In the genomic region with DNA sequence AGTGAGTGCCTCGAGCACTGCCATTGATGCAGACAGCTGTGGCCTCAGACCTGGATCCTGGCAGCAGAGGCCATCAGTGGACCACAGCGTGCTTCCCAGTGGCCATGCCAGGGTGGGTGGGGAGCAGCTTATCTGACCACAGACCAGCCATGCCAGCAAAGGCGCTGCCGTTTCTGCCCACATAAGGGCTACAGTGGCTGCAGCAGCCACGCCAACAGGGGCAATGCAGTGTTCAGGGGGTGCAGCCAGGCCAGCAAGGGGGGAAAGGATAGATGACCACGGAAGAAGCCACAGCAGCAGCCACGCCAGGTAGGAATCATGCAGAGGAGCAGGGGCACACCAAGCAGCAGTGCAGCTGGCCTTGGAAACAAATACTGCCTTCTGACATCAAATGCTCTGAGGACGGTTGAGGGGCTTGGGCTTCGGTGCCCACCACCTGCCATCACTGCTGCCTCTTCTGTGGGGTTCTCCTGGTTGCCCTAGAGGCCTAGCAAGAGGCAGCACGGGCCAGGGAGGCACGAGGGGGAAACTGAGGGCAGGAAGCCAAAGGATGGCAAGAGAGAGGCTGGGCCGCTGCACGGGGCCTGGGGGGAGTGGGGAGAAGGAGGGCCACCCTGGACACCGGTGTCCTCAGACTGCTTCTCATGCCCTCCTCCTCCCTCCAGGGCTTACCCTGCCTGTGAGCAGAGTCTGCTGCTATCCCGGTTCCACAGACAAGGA, we compare ENCODE assay signal across 17 cellular contexts.
DNase-seq lines count a peak whose midpoint lies in the region; ATAC-seq and TF ChIP-seq lines count a peak whose summit lies in the region.
"Had no signal": no experiment of that assay in that cellular context is flagged by ENCODE, and none has a peak within 500 bp of the region (broad histone marks: within the 10 kb centered on the region; RNA-seq: fewer than 3 reads in every experiment).

No MANE protein-coding gene starts in this region.

- H3K27me3 ChIP-seq in effector memory CD4-positive, alpha-beta T cell (replicated peaks; ENCODE audit: control insufficient read depth, insufficient read depth, low read length, poor library complexity, severe bottlenecking): no peaks in the 10 kb centered on the region
- H3K27me3 ChIP-seq: ovary, sigmoid colon, SJCRH30 had no signal

- no peaks in the 10 kb centered on the region for H3K36me3 ChIP-seq in effector memory CD4-positive, alpha-beta T cell (ENCODE audit: control insufficient read depth, insufficient read depth, low read length)
- H3K36me3 ChIP-seq: ovary, sigmoid colon, SJCRH30, suprapubic skin had no signal

- intact Hi-C loops in activated naive CD4-positive, alpha-beta T cell treated with anti-CD3 and anti-CD28 coated beads for 36 hours (cut with micrococcal nuclease): no loop called here

- no peak for DNase-seq in activated naive CD4-positive, alpha-beta T cell treated with anti-CD3 and anti-CD28 coated beads for 36 hours
- DNase-seq in activated naive CD4-positive, alpha-beta T cell (lab: John Stamatoyannopoulos, UW): no peak
- DNase-seq in T-helper 17 cell (no peak), DMS53 (lab: John Stamatoyannopoulos, UW) (no peak), type B pancreatic cell (ENCODE audit: extremely low spot score, unreplicated experiment) (no peak)
- DNase-seq in effector memory CD4-positive, alpha-beta T cell: no peak
- DNase-seq in stimulated activated effector memory CD8-positive, alpha-beta T cell treated with anti-CD3 and anti-CD28 coated beads, Interleukin-12 subunit alpha, Interleukin-12 subunit beta, amount 100 ng/mL, for 72 hours (ENCODE audit: low spot score in 2 of 2): no peak
- DNase-seq: ACHN; activated effector memory CD4-positive, alpha-beta T cell treated with Interleukin-2 at 50 U/mL for 16 hours; NCI-H2029; NCI-H524; ovary; sigmoid colon; SJCRH30 had no signal

- H3K9me3 ChIP-seq in T-helper 17 cell (ENCODE audit: control insufficient read depth, low read length, poor library complexity, severe bottlenecking): no peaks in the 10 kb centered on the region
- no peaks in the 10 kb centered on the region for H3K9me3 ChIP-seq in effector memory CD4-positive, alpha-beta T cell (ENCODE audit: control insufficient read depth, low read length)
- H3K9me3 ChIP-seq: ovary, sigmoid colon, SJCRH30, suprapubic skin had no signal

- TF ChIP-seq CTCF in type B pancreatic cell (conservative IDR thresholded peaks at IDR 0.05): no peak

- no peak overlapping the region for H3K4me3 ChIP-seq in effector memory CD4-positive, alpha-beta T cell (ENCODE audit: insufficient read depth, low read depth, low read length, poor library complexity, severe bottlenecking)
- H3K4me3 ChIP-seq: ovary, sigmoid colon, SJCRH30, suprapubic skin had no signal

- no peaks in the 10 kb centered on the region for H3K27me3 Mint-ChIP-seq in activated naive CD4-positive, alpha-beta T cell treated with anti-CD3 and anti-CD28 coated beads for 36 hours (ENCODE audit: low read depth)
- H3K27me3 Mint-ChIP-seq in T-helper 17 cell: no peaks in the 10 kb centered on the region
- peaks cover 18% of the 10 kb centered on the region for H3K27me3 Mint-ChIP-seq in type B pancreatic cell

- peak overlapping the region; percentile 50 for H3K27ac Mint-ChIP-seq in activated naive CD4-positive, alpha-beta T cell treated with anti-CD3 and anti-CD28 coated beads for 36 hours
- H3K27ac Mint-ChIP-seq in T-helper 17 cell (peak overlapping the region; percentile 98), type B pancreatic cell (no peak overlapping the region)
- peak overlapping the region; percentile 96 for H3K27ac Mint-ChIP-seq in stimulated activated effector memory CD8-positive, alpha-beta T cell treated with anti-CD3 and anti-CD28 coated beads, Interleukin-12 subunit alpha, Interleukin-12 subunit beta, amount 100 ng/mL, for 72 hours

- H3K4me1 ChIP-seq in effector memory CD4-positive, alpha-beta T cell (ENCODE audit: control insufficient read depth, insufficient read depth, low read length, poor library complexity, severe bottlenecking): peaks cover 71% of the 10 kb centered on the region

- H3K4me3 Mint-ChIP-seq in activated naive CD4-positive, alpha-beta T cell treated with anti-CD3 and anti-CD28 coated beads for 36 hours: no peak overlapping the region
- H3K4me3 Mint-ChIP-seq in T-helper 17 cell (peak overlapping the region; percentile 57), type B pancreatic cell (no peak overlapping the region)
- peak overlapping the region; percentile 78 for H3K4me3 Mint-ChIP-seq in stimulated activated effector memory CD8-positive, alpha-beta T cell treated with anti-CD3 and anti-CD28 coated beads, Interleukin-12 subunit alpha, Interleukin-12 subunit beta, amount 100 ng/mL, for 72 hours

- ATAC-seq in T-helper 17 cell (no peak), esophagus mucosa (no peak)
- ATAC-seq in stimulated activated effector memory CD8-positive, alpha-beta T cell treated with anti-CD3 and anti-CD28 coated beads, Interleukin-12 subunit alpha, Interleukin-12 subunit beta, amount 100 ng/mL, for 72 hours: no peak
- ATAC-seq: left lobe of liver had no signal

- no peaks in the 10 kb centered on the region for H3K9me3 Mint-ChIP-seq in activated naive CD4-positive, alpha-beta T cell treated with anti-CD3 and anti-CD28 coated beads for 36 hours
- H3K9me3 Mint-ChIP-seq in stimulated activated effector memory CD8-positive, alpha-beta T cell treated with anti-CD3 and anti-CD28 coated beads, Interleukin-12 subunit alpha, Interleukin-12 subunit beta, amount 100 ng/mL, for 72 hours: no peaks in the 10 kb centered on the region
- no peaks in the 10 kb centered on the region for H3K9me3 Mint-ChIP-seq in type B pancreatic cell

- H3K36me3 Mint-ChIP-seq in activated naive CD4-positive, alpha-beta T cell treated with anti-CD3 and anti-CD28 coated beads for 36 hours (ENCODE audit: low read depth): no peaks in the 10 kb centered on the region
- no peaks in the 10 kb centered on the region for H3K36me3 Mint-ChIP-seq in T-helper 17 cell (ENCODE audit: low read depth)
- peaks cover 23% of the 10 kb centered on the region for H3K36me3 Mint-ChIP-seq in stimulated activated effector memory CD8-positive, alpha-beta T cell treated with anti-CD3 and anti-CD28 coated beads, Interleukin-12 subunit alpha, Interleukin-12 subunit beta, amount 100 ng/mL, for 72 hours
- no peaks in the 10 kb centered on the region for H3K36me3 Mint-ChIP-seq in type B pancreatic cell

- CTCF ChIA-PET in activated naive CD4-positive, alpha-beta T cell treated with anti-CD3 and anti-CD28 coated beads for 36 hours (lab: Charles Lee): interaction anchor here (1.4 to 3.4 kb wide), 2 partner anchors 12 to 71 kb away, joined by 4 to 21 read pairs; no protein-coding TSS in a partner anchor

- H3K27ac ChIP-seq in effector memory CD4-positive, alpha-beta T cell (ENCODE audit: insufficient read depth, low read length, poor library complexity, severe bottlenecking): peak overlapping the region; percentile 99
- H3K27ac ChIP-seq: ovary, SJCRH30, suprapubic skin had no signal

- H3K4me1 Mint-ChIP-seq in activated naive CD4-positive, alpha-beta T cell treated with anti-CD3 and anti-CD28 coated beads for 36 hours (ENCODE audit: low read depth): peaks cover 88% of the 10 kb centered on the region
- peaks cover 46% of the 10 kb centered on the region for H3K4me1 Mint-ChIP-seq in T-helper 17 cell
- H3K4me1 Mint-ChIP-seq in stimulated activated effector memory CD8-positive, alpha-beta T cell treated with anti-CD3 and anti-CD28 coated beads, Interleukin-12 subunit alpha, Interleukin-12 subunit beta, amount 100 ng/mL, for 72 hours: peaks cover 23% of the 10 kb centered on the region
- peaks cover 5% of the 10 kb centered on the region for H3K4me1 Mint-ChIP-seq in type B pancreatic cell (ENCODE audit: unreplicated experiment)

Comparison
In these comparisons a context has a peak if more than half of its experiments do, and no peak if none do; other contexts are left out.
1. H3K4me3 Mint-ChIP-seq: peak in T-helper 17 cell (single experiment) and stimulated activated effector memory CD8-positive, alpha-beta T cell treated with anti-CD3 and anti-CD28 coated beads, Interleukin-12 subunit alpha, Interleukin-12 subunit beta, amount 100 ng/mL, for 72 hours (single experiment); none in activated naive CD4-positive, alpha-beta T cell treated with anti-CD3 and anti-CD28 coated beads for 36 hours (single experiment) and type B pancreatic cell (single experiment).